10 cellular contexts compared by ENCODE assay signal in genomic region chr4:175946472-175947116, GRCh38.
DNase-seq lines count a peak whose midpoint lies in the region; ATAC-seq, FAIRE-seq and TF ChIP-seq lines count a peak whose summit lies in the region.
"Had no signal": no experiment of that assay in that cellular context is flagged by ENCODE, and none has a peak within 500 bp of the region (broad histone marks: within the 10 kb centered on the region; RNA-seq: fewer than 3 reads in every experiment).

No MANE protein-coding gene starts in this region.

- no peak for DNase-seq in activated T-cell treated with anti-CD3 and anti-CD28 coated beads, Interleukin-2, amount 50 U/mL, for 72 hours
- no peak for DNase-seq in activated T-cell treated with anti-CD3 and anti-CD28 coated beads, Interleukin-2, amount 50 U/mL, for 4 hours
- DNase-seq in NOMO-1 treated with DMSO at 0.1 percent for 48 hours (lab: John Stamatoyannopoulos, UW; ENCODE audit: unreplicated experiment), result peak; percentile 26
- DNase-seq in H1 (ENCODE audit: low read depth in 1 of 2, low spot score in 2 of 2), result no peak
- no peak for DNase-seq in stimulated activated effector memory CD8-positive, alpha-beta T cell treated with anti-CD3 and anti-CD28 coated beads, Interleukin-12 subunit alpha, Interleukin-12 subunit beta, amount 100 ng/mL, for 72 hours (ENCODE audit: low spot score in 2 of 2)
- DNase-seq in NCI-H226, result no peak
- DNase-seq in NK-92 (lab: John Stamatoyannopoulos, UW; ENCODE audit: unreplicated experiment), result no peak
- DNase-seq: uterus had no signal

- no peak overlapping the region for H3K4me2 ChIP-seq in H1 (ENCODE audit: insufficient read depth in 1 of 2, low read depth in 2 of 2, low read length in 2 of 2)

- H4K20me1 ChIP-seq in H1 (replicated peaks in 1 of 2; ENCODE audit: control insufficient read depth in 1 of 2, insufficient read depth in 2 of 2, low read length in 2 of 2), result no peaks in the 10 kb centered on the region

- peak overlapping the region; percentile 19 for H4K91ac ChIP-seq in H1 (replicated peaks; ENCODE audit: insufficient read length, low read length)

- H3K36me3 ChIP-seq in H1 (ENCODE audit: control insufficient read depth in 2 of 4, insufficient read depth in 4 of 4, low read length in 3 of 4), result no peaks in the 10 kb centered on the region
- H3K36me3 ChIP-seq: uterus had no signal

- no peak overlapping the region for H2BK5ac ChIP-seq in H1 (ENCODE audit: low read depth, low read length)

- no peak overlapping the region for H3K23ac ChIP-seq in H1 (ENCODE audit: insufficient read length)

- H3K14ac ChIP-seq in H1 (ENCODE audit: insufficient read length), result no peak overlapping the region

- no peak overlapping the region for H2AK5ac ChIP-seq in H1 (ENCODE audit: low read depth, low read length)

- TF ChIP-seq CTCF in H1 (IDR thresholded peaks at IDR 0.05; ENCODE audit: control extremely low read depth in 1 of 3, insufficient read depth in 1 of 3, low read depth in 1 of 3, low read length in 3 of 3), result no peak

- no peak for TF ChIP-seq EP300 in H1 (IDR thresholded peaks at IDR 0.05; ENCODE audit: borderline replicate concordance in 1 of 2, low read depth in 2 of 2, low read length in 2 of 2)

- no peak overlapping the region for H2BK15ac ChIP-seq in H1 (ENCODE audit: low read length)

- H2BK12ac ChIP-seq in H1 (ENCODE audit: low read depth, low read length), result no peak overlapping the region

- H3K27ac ChIP-seq in H1 (ENCODE audit: low read depth, low read length), result no peak overlapping the region
- H3K27ac ChIP-seq: uterus had no signal

- no peaks in the 10 kb centered on the region for H3K23me2 ChIP-seq in H1 (ENCODE audit: low read depth, low read length)

- no peak overlapping the region for H3K56ac ChIP-seq in H1 (replicated peaks; ENCODE audit: insufficient read length, low read depth, low read length)

- no peaks in the 10 kb centered on the region for H3K9me3 ChIP-seq in H1 (ENCODE audit: insufficient read depth in 2 of 2, low read depth in 1 of 2, low read length in 1 of 2)
- H3K9me3 ChIP-seq: uterus had no signal

- 88% methylated on average over 6 of the region's 6 CpGs; no CpG with 5 or more reads in 1 of the 2 experiments for WGBS in H1 (ENCODE audit: extremely low coverage in 1 of 2, insufficient coverage in 1 of 2, insufficient read length in 1 of 2, insufficient replicate concordance in 2 of 2, low coverage in 1 of 2, low lambda C conversion rate in 2 of 2, missing lambda C conversion rate in 1 of 2), 2 experiments

- no peak for FAIRE-seq in H1 (lab: Jason Lieb, UNC)
- FAIRE-seq: HTR-8/SVneo had no signal

- no peak for TF ChIP-seq RAD21 in H1 (IDR thresholded peaks at IDR 0.05 in 1 of 2, conservative IDR thresholded peaks at IDR 0.05 in 1 of 2; ENCODE audit: low read depth in 2 of 2, low read length in 2 of 2)

- CTCF ChIA-PET in H1 (lab: Charles Lee; ENCODE audit: partially characterized antibody), result interaction anchor here (0.7 to 1.8 kb wide), 11 partner anchors 10 to 386 kb away, joined by 3 to 7 read pairs (median 3); no protein-coding TSS in a partner anchor

- H3K4me1 Mint-ChIP-seq in activated T-cell treated with anti-CD3 and anti-CD28 coated beads, Interleukin-2, amount 50 U/mL, for 72 hours (ENCODE audit: low read depth), result peaks cover 7% of the 10 kb centered on the region
- peaks cover 5% of the 10 kb centered on the region for H3K4me1 Mint-ChIP-seq in activated T-cell treated with anti-CD3 and anti-CD28 coated beads, Interleukin-2, amount 50 U/mL, for 4 hours (ENCODE audit: low read depth)
- peaks cover 7% of the 10 kb centered on the region for H3K4me1 Mint-ChIP-seq in stimulated activated effector memory CD8-positive, alpha-beta T cell treated with anti-CD3 and anti-CD28 coated beads, Interleukin-12 subunit alpha, Interleukin-12 subunit beta, amount 100 ng/mL, for 72 hours

- no peak overlapping the region for H4K5ac ChIP-seq in H1 (ENCODE audit: insufficient read length, low read depth, low read length)

- H3K79me1 ChIP-seq in H1 (ENCODE audit: low read depth, low read length), result no peaks in the 10 kb centered on the region

- POLR2A ChIA-PET in H1 (lab: Charles Lee; ENCODE audit: partially characterized antibody), result no interaction called here

- no peak for ATAC-seq in activated T-cell treated with anti-CD3 and anti-CD28 coated beads, Interleukin-2, amount 50 U/mL, for 72 hours (replicated peaks in 1 of 2)
- ATAC-seq in activated T-cell treated with anti-CD3 and anti-CD28 coated beads, Interleukin-2, amount 50 U/mL, for 4 hours, result no peak
- ATAC-seq in stimulated activated effector memory CD8-positive, alpha-beta T cell treated with anti-CD3 and anti-CD28 coated beads, Interleukin-12 subunit alpha, Interleukin-12 subunit beta, amount 100 ng/mL, for 72 hours, result no peak
- no peak for ATAC-seq in HG02610 (IDR thresholded peaks at IDR 0.05; ENCODE audit: unreplicated experiment)

- no peak overlapping the region for H3K4me3 ChIP-seq in H1 (ENCODE audit: extremely low read depth in 1 of 4, insufficient read depth in 2 of 4, low read depth in 3 of 4, low read length in 4 of 4)
- H3K4me3 ChIP-seq: uterus had no signal

- no peak overlapping the region for H3K27ac Mint-ChIP-seq in activated T-cell treated with anti-CD3 and anti-CD28 coated beads, Interleukin-2, amount 50 U/mL, for 72 hours
- peak overlapping the region; percentile 3 for H3K27ac Mint-ChIP-seq in stimulated activated effector memory CD8-positive, alpha-beta T cell treated with anti-CD3 and anti-CD28 coated beads, Interleukin-12 subunit alpha, Interleukin-12 subunit beta, amount 100 ng/mL, for 72 hours

- peaks cover 6% of the 10 kb centered on the region for H3K27me3 Mint-ChIP-seq in activated T-cell treated with anti-CD3 and anti-CD28 coated beads, Interleukin-2, amount 50 U/mL, for 72 hours (ENCODE audit: low read depth)
- peaks cover 3% of the 10 kb centered on the region for H3K27me3 Mint-ChIP-seq in activated T-cell treated with anti-CD3 and anti-CD28 coated beads, Interleukin-2, amount 50 U/mL, for 4 hours (ENCODE audit: low read depth)

- H2BK120ac ChIP-seq in H1 (replicated peaks; ENCODE audit: low read depth, low read length), result no peak overlapping the region

- H3K4me1 ChIP-seq in H1 (replicated peaks in 1 of 4; ENCODE audit: control insufficient read depth in 3 of 4, insufficient read depth in 4 of 4, low read length in 3 of 4), result no peaks in the 10 kb centered on the region
- H3K4me1 ChIP-seq: uterus had no signal

- no peaks in the 10 kb centered on the region for H3K9me3 Mint-ChIP-seq in activated T-cell treated with anti-CD3 and anti-CD28 coated beads, Interleukin-2, amount 50 U/mL, for 72 hours
- no peaks in the 10 kb centered on the region for H3K9me3 Mint-ChIP-seq in activated T-cell treated with anti-CD3 and anti-CD28 coated beads, Interleukin-2, amount 50 U/mL, for 4 hours
- no peaks in the 10 kb centered on the region for H3K9me3 Mint-ChIP-seq in stimulated activated effector memory CD8-positive, alpha-beta T cell treated with anti-CD3 and anti-CD28 coated beads, Interleukin-12 subunit alpha, Interleukin-12 subunit beta, amount 100 ng/mL, for 72 hours

- no peak overlapping the region for H2BK20ac ChIP-seq in H1 (ENCODE audit: low read length)

- no peak overlapping the region for H3K18ac ChIP-seq in H1 (ENCODE audit: extremely low read depth, low read length)

- peak overlapping the region; percentile 6 to 21 for H3K4me3 Mint-ChIP-seq in activated T-cell treated with anti-CD3 and anti-CD28 coated beads, Interleukin-2, amount 50 U/mL, for 72 hours
- no peak overlapping the region for H3K4me3 Mint-ChIP-seq in activated T-cell treated with anti-CD3 and anti-CD28 coated beads, Interleukin-2, amount 50 U/mL, for 4 hours
- H3K4me3 Mint-ChIP-seq in stimulated activated effector memory CD8-positive, alpha-beta T cell treated with anti-CD3 and anti-CD28 coated beads, Interleukin-12 subunit alpha, Interleukin-12 subunit beta, amount 100 ng/mL, for 72 hours, result peak overlapping the region; percentile 26

- no peaks in the 10 kb centered on the region for H3K36me3 Mint-ChIP-seq in activated T-cell treated with anti-CD3 and anti-CD28 coated beads, Interleukin-2, amount 50 U/mL, for 72 hours (ENCODE audit: insufficient read depth in 2 of 2)
- no peaks in the 10 kb centered on the region for H3K36me3 Mint-ChIP-seq in activated T-cell treated with anti-CD3 and anti-CD28 coated beads, Interleukin-2, amount 50 U/mL, for 4 hours (ENCODE audit: insufficient read depth)
- no peaks in the 10 kb centered on the region for H3K36me3 Mint-ChIP-seq in stimulated activated effector memory CD8-positive, alpha-beta T cell treated with anti-CD3 and anti-CD28 coated beads, Interleukin-12 subunit alpha, Interleukin-12 subunit beta, amount 100 ng/mL, for 72 hours

- no peaks in the 10 kb centered on the region for H3K79me2 ChIP-seq in H1 (ENCODE audit: control insufficient read depth in 1 of 2, insufficient read depth in 2 of 2, low read length in 2 of 2)

- TF ChIP-seq POLR2A in H1 (IDR thresholded peaks at IDR 0.05; ENCODE audit: control extremely low read depth in 1 of 2, low read depth in 2 of 2, low read length in 2 of 2), result no peak

- H3K4ac ChIP-seq in H1 (replicated peaks; ENCODE audit: insufficient read length, low read depth, low read length), result no peak overlapping the region

- H3K9ac ChIP-seq in H1 (replicated peaks in 1 of 4; ENCODE audit: extremely low read depth in 1 of 4, low read depth in 3 of 4, low read length in 3 of 4), result no peak overlapping the region

- no peak overlapping the region for H4K8ac ChIP-seq in H1 (ENCODE audit: extremely low read depth, insufficient read depth, low read length)

- H2AFZ ChIP-seq in H1 (ENCODE audit: low read length), result no peak overlapping the region

- no peaks in the 10 kb centered on the region for H3K27me3 ChIP-seq in H1 (replicated peaks in 1 of 4; ENCODE audit: control insufficient read depth in 3 of 4, extremely low read depth in 1 of 4, insufficient read depth in 3 of 4, low read length in 3 of 4)
- H3K27me3 ChIP-seq: uterus had no signal

TF ChIP-seq in H1, 55 proteins besides CTCF, POLR2A, EP300 and RAD21:
- TF ChIP-seq GABPA (IDR thresholded peaks at IDR 0.05; ENCODE audit: borderline replicate concordance, insufficient read depth, low read length), result no peak
- no peak for TF ChIP-seq NRF1 (IDR thresholded peaks at IDR 0.05; ENCODE audit: low read depth, low read length)
- TF ChIP-seq TAF7 (optimal IDR thresholded peaks at IDR 0.05; ENCODE audit: borderline replicate concordance, low read depth, low read length), result no peak
- TF ChIP-seq BCL11A (IDR thresholded peaks at IDR 0.05; ENCODE audit: low read depth in 2 of 2, low read length in 2 of 2), result no peak
- no peak for TF ChIP-seq POU5F1 (IDR thresholded peaks at IDR 0.05; ENCODE audit: low read depth, low read length)
- no peak for TF ChIP-seq BRCA1 (IDR thresholded peaks at IDR 0.05; ENCODE audit: low read depth, low read length)
- no peak for TF ChIP-seq BACH1 (IDR thresholded peaks at IDR 0.05; ENCODE audit: low read length)
- TF ChIP-seq CBX5 (IDR thresholded peaks at IDR 0.05; ENCODE audit: low read depth, low read length), result no peak
- TF ChIP-seq SP2 (IDR thresholded peaks at IDR 0.05; ENCODE audit: low read length), result no peak
- no peak for TF ChIP-seq SIX5 (IDR thresholded peaks at IDR 0.05; ENCODE audit: low read depth, low read length)
- TF ChIP-seq CBX8 (IDR thresholded peaks at IDR 0.05; ENCODE audit: borderline replicate concordance, low read depth, low read length), result no peak
- TF ChIP-seq RBBP5 (IDR thresholded peaks at IDR 0.05; ENCODE audit: borderline replicate concordance, low read depth, low read length), result no peak
TF ChIP-seq in H1: peak in this region for 0.
